Comparison of ENCODE assay signal across 8 cellular contexts in genomic region chr11:57644748-57645715, GRCh38. TPM values are rescaled to one million over a fixed set of nuclear protein-coding genes. Genes with fewer than 3 reads are reported as not detected.
A peak's percentile ranks its signal among the peaks of the same experiment; 100 is the strongest.
DNase-seq lines count a peak whose midpoint lies in the region; ATAC-seq and TF ChIP-seq lines count a peak whose summit lies in the region.

No MANE protein-coding gene starts in this region.

- no peak overlapping the region for H3K27ac Mint-ChIP-seq in CD4-positive, CD25-positive, alpha-beta regulatory T cell
- H3K27ac Mint-ChIP-seq in activated T-helper 2 cell treated with anti-CD3 and anti-CD28 coated beads, Interferon-gamma antibody, Interleukin-2, Interleukin-4, amounts not matched to agents 10 μg/mL and 5 μg/mL and 100 μg/mL, durations not matched to agents 14 hours and 24 hours and 36 hours, result no peak overlapping the region

- no peaks in the 10 kb centered on the region for H3K79me2 ChIP-seq in parathyroid adenoma

- H2AFZ ChIP-seq in parathyroid adenoma, result no peak overlapping the region

- ATAC-seq in CD4-positive, CD25-positive, alpha-beta regulatory T cell (ENCODE audit: low read depth in 2 of 2), result peak; percentile 78 to 79
- peak; percentile 45 for ATAC-seq in GM19395 (IDR thresholded peaks at IDR 0.05; ENCODE audit: unreplicated experiment)
- peak; percentile 79 for ATAC-seq in gastroesophageal sphincter
- ATAC-seq in upper lobe of right lung, result peak; percentile 80

- CTCF ChIA-PET in RWPE1 (lab: Yijun Ruan, JAX), result interaction anchor here (0.5 to 5.5 kb wide), 23 partner anchors 9 to 483 kb away, joined by 3 to 72 read pairs (median 4); partner anchors contain the start of genes CLP1 and UBE2L6

- no peak overlapping the region for H3K4me3 Mint-ChIP-seq in CD4-positive, CD25-positive, alpha-beta regulatory T cell
- H3K4me3 Mint-ChIP-seq in activated T-helper 2 cell treated with anti-CD3 and anti-CD28 coated beads, Interferon-gamma antibody, Interleukin-2, Interleukin-4, amounts not matched to agents 10 μg/mL and 5 μg/mL and 100 μg/mL, durations not matched to agents 14 hours and 24 hours and 36 hours (ENCODE audit: low read depth), result no peak overlapping the region

- H3K4me2 ChIP-seq in parathyroid adenoma (ENCODE audit: low read length), result no peak overlapping the region

- H3K36me3 ChIP-seq in CD4-positive, CD25-positive, alpha-beta regulatory T cell (ENCODE audit: control insufficient read depth, insufficient read depth, low read length), result no peaks in the 10 kb centered on the region
- H3K36me3 ChIP-seq in HUES64 (ENCODE audit: insufficient read depth, low read length), result peaks cover 40% of the 10 kb centered on the region
- H3K36me3 ChIP-seq in gastroesophageal sphincter, result no peaks in the 10 kb centered on the region
- no peaks in the 10 kb centered on the region for H3K36me3 ChIP-seq in parathyroid adenoma (ENCODE audit: control insufficient read depth, insufficient read depth, low read length)
- no peaks in the 10 kb centered on the region for H3K36me3 ChIP-seq in upper lobe of right lung

- DNase-seq in CD4-positive, CD25-positive, alpha-beta regulatory T cell, result peak; percentile 75 to 85 (median 83)
- peak; percentile 75 for DNase-seq in RWPE1 (ENCODE audit: low spot score)
- peak; percentile 75 for DNase-seq in activated T-helper 2 cell treated with anti-CD3 and anti-CD28 coated beads, Interferon-gamma antibody, Interleukin-2, Interleukin-4, amounts not matched to agents 10 μg/mL and 5 μg/mL and 100 μg/mL, durations not matched to agents 14 hours and 24 hours and 36 hours (ENCODE audit: low spot score)
- peak; percentile 87 for DNase-seq in upper lobe of right lung

- no peak overlapping the region for H3K27ac ChIP-seq in CD4-positive, CD25-positive, alpha-beta regulatory T cell (ENCODE audit: insufficient read depth, low read length, poor library complexity, severe bottlenecking)
- H3K27ac ChIP-seq in HUES64 (ENCODE audit: low read depth, low read length) (peak overlapping the region; percentile 70; the same call in 1 of the 2 replicates), RWPE1 (peak overlapping the region; percentile 39), gastroesophageal sphincter (peak overlapping the region in 3 of 4 donors; percentile 49 to 58 (median 52)), parathyroid adenoma (no peak overlapping the region), upper lobe of right lung (peak overlapping the region; percentile 58)

- H3K9ac ChIP-seq in HUES64 (ENCODE audit: low read depth, low read length) (peak overlapping the region; percentile 5; the same call in 1 of the 2 replicates), parathyroid adenoma (no peak overlapping the region)

- peaks cover 0 to 4% (median 0%) of the 10 kb centered on the region in 7 donors for H3K9me3 Mint-ChIP-seq in CD4-positive, CD25-positive, alpha-beta regulatory T cell
- no peaks in the 10 kb centered on the region for H3K9me3 Mint-ChIP-seq in activated T-helper 2 cell treated with anti-CD3 and anti-CD28 coated beads, Interferon-gamma antibody, Interleukin-2, Interleukin-4, amounts not matched to agents 10 μg/mL and 5 μg/mL and 100 μg/mL, durations not matched to agents 14 hours and 24 hours and 36 hours

- 36% methylated on average over 18 of the region's 18 CpGs for WGBS in HUES64
- WGBS in gastroesophageal sphincter (ENCODE audit: low coverage in 1 of 2), 2 donors, result 0 to 18% methylated on average over 8 to 9 of the region's 18 CpGs

- peaks cover 22% of the 10 kb centered on the region for H3K4me1 ChIP-seq in CD4-positive, CD25-positive, alpha-beta regulatory T cell (ENCODE audit: control insufficient read depth, insufficient read depth, low read length, poor library complexity, severe bottlenecking)
- H3K4me1 ChIP-seq in HUES64 (ENCODE audit: insufficient read depth, low read length), result peaks cover 70% of the 10 kb centered on the region
- H3K4me1 ChIP-seq in gastroesophageal sphincter, result peaks cover 0 to 79% (median 48%) of the 10 kb centered on the region in 3 donors
- H3K4me1 ChIP-seq in parathyroid adenoma, result no peaks in the 10 kb centered on the region
- H3K4me1 ChIP-seq in upper lobe of right lung, result peaks cover 49% of the 10 kb centered on the region

- no peaks in the 10 kb centered on the region for H3K36me3 Mint-ChIP-seq in CD4-positive, CD25-positive, alpha-beta regulatory T cell
- H3K36me3 Mint-ChIP-seq in activated T-helper 2 cell treated with anti-CD3 and anti-CD28 coated beads, Interferon-gamma antibody, Interleukin-2, Interleukin-4, amounts not matched to agents 10 μg/mL and 5 μg/mL and 100 μg/mL, durations not matched to agents 14 hours and 24 hours and 36 hours (ENCODE audit: low read depth), result no peaks in the 10 kb centered on the region

- no peak for TF ChIP-seq POLR2A in gastroesophageal sphincter (IDR thresholded peaks at IDR 0.05)

- H3K27me3 Mint-ChIP-seq in CD4-positive, CD25-positive, alpha-beta regulatory T cell, result peaks cover 84% of the 10 kb centered on the region
- peaks cover 46% of the 10 kb centered on the region for H3K27me3 Mint-ChIP-seq in activated T-helper 2 cell treated with anti-CD3 and anti-CD28 coated beads, Interferon-gamma antibody, Interleukin-2, Interleukin-4, amounts not matched to agents 10 μg/mL and 5 μg/mL and 100 μg/mL, durations not matched to agents 14 hours and 24 hours and 36 hours (ENCODE audit: low read depth)

- no peak overlapping the region for H3K4me3 ChIP-seq in CD4-positive, CD25-positive, alpha-beta regulatory T cell (ENCODE audit: low read depth, low read length)
- H3K4me3 ChIP-seq in HUES64 (ENCODE audit: low read length) (no peak overlapping the region), gastroesophageal sphincter (no peak overlapping the region), parathyroid adenoma (ENCODE audit: low read depth, low read length) (no peak overlapping the region), upper lobe of right lung (no peak overlapping the region)

- intact Hi-C loops in activated T-helper 2 cell treated with anti-CD3 and anti-CD28 coated beads, Interferon-gamma antibody, Interleukin-2, Interleukin-4, amounts not matched to agents 10 μg/mL and 5 μg/mL and 100 μg/mL, durations not matched to agents 14 hours and 24 hours and 36 hours (cut with micrococcal nuclease), result loop anchor here (2.0 to 10.0 kb wide), 3 partner anchors 188 to 308 kb away; partner anchors contain the start of genes P2RX3, SLC43A3 and SSRP1
- intact Hi-C loops in upper lobe of right lung (cut with DNase I), result loop anchor here (5.0 kb wide), 1 partner anchor 78 kb away; the partner anchor contains the start of gene UBE2L6

- peaks cover 33% of the 10 kb centered on the region for H3K27me3 ChIP-seq in CD4-positive, CD25-positive, alpha-beta regulatory T cell (ENCODE audit: control insufficient read depth, insufficient read depth, low read length)
- no peaks in the 10 kb centered on the region for H3K27me3 ChIP-seq in HUES64 (ENCODE audit: insufficient read depth, low read length)
- H3K27me3 ChIP-seq in gastroesophageal sphincter, result peaks cover 39% of the 10 kb centered on the region
- no peaks in the 10 kb centered on the region for H3K27me3 ChIP-seq in parathyroid adenoma (ENCODE audit: control insufficient read depth, insufficient read depth, low read length)
- peaks cover 18% of the 10 kb centered on the region for H3K27me3 ChIP-seq in upper lobe of right lung

- H3K9me3 ChIP-seq in CD4-positive, CD25-positive, alpha-beta regulatory T cell (ENCODE audit: control insufficient read depth in 2 of 2, low read length in 2 of 2), result no peaks in the 10 kb centered on the region
- H3K9me3 ChIP-seq in HUES64 (ENCODE audit: insufficient read depth, low read depth, low read length) (no peaks in the 10 kb centered on the region), gastroesophageal sphincter (no peaks in the 10 kb centered on the region), parathyroid adenoma (ENCODE audit: control insufficient read depth, low read length) (no peaks in the 10 kb centered on the region), upper lobe of right lung (no peaks in the 10 kb centered on the region)

- TF ChIP-seq CTCF in RWPE1 (conservative IDR thresholded peaks at IDR 0.05; ENCODE audit: low read depth) (peak; percentile 86), gastroesophageal sphincter (IDR thresholded peaks at IDR 0.05) (peak; percentile 65 to 95 (median 83)), parathyroid adenoma (IDR thresholded peaks at IDR 0.05) (peak; percentile 67), upper lobe of right lung (IDR thresholded peaks at IDR 0.05) (peak; percentile 80)

- TF ChIP-seq EP300 in gastroesophageal sphincter (IDR thresholded peaks at IDR 0.05), result no peak

- POLR2A ChIA-PET in RWPE1 (lab: Yijun Ruan, JAX; ENCODE audit: low non-redundant PET), result interaction anchor here (0.6 kb wide), 1 partner anchor 111 kb away, joined by 3 read pairs; no protein-coding TSS in a partner anchor

- H3K4me1 Mint-ChIP-seq in CD4-positive, CD25-positive, alpha-beta regulatory T cell, result peaks cover 0 to 38% (median 18%) of the 10 kb centered on the region in 4 donors
- H3K4me1 Mint-ChIP-seq in activated T-helper 2 cell treated with anti-CD3 and anti-CD28 coated beads, Interferon-gamma antibody, Interleukin-2, Interleukin-4, amounts not matched to agents 10 μg/mL and 5 μg/mL and 100 μg/mL, durations not matched to agents 14 hours and 24 hours and 36 hours (ENCODE audit: low read depth), result peaks cover 48% of the 10 kb centered on the region

RNA-seq across cellular contexts. Expression of gene YPEL4, which starts 4.7 kb away (rescaled TPM):
- 0.99 TPM for total RNA-seq in CD4-positive, CD25-positive, alpha-beta regulatory T cell
- under 1 TPM in 2 of 4 donors, not detected in 2; 0.13 to 0.41 TPM for polyA plus RNA-seq in CD4-positive, CD25-positive, alpha-beta regulatory T cell
- polyA plus RNA-seq in HUES64 (2013, experiment 1 of 2), result not detected
- polyA plus RNA-seq in HUES64 (2013, experiment 2 of 2), result not detected
- total RNA-seq in activated T-helper 2 cell treated with anti-CD3 and anti-CD28 coated beads, Interferon-gamma antibody, Interleukin-2, Interleukin-4, amounts not matched to agents 10 μg/mL and 5 μg/mL and 100 μg/mL, durations not matched to agents 14 hours and 24 hours and 36 hours, result 0.37 and 0.64 TPM in 2 replicates
- 1 to 10 TPM; 1.2 to 3.3 (median 1.5) TPM for total RNA-seq in gastroesophageal sphincter
- total RNA-seq in upper lobe of right lung, result 6.9 TPM

RNA-seq across cellular contexts. Expression of gene CLP1, which starts 12.5 kb away (rescaled TPM):
- 18.2 TPM for total RNA-seq in CD4-positive, CD25-positive, alpha-beta regulatory T cell
- 10 to 100 TPM; 12.6 to 16.9 (median 13.6) TPM for polyA plus RNA-seq in CD4-positive, CD25-positive, alpha-beta regulatory T cell
- 22.2 TPM for polyA plus RNA-seq in HUES64 (2013, experiment 1 of 2)
- 20.9 TPM for polyA plus RNA-seq in HUES64 (2013, experiment 2 of 2)
- 17.7 and 19.9 TPM in 2 replicates for total RNA-seq in activated T-helper 2 cell treated with anti-CD3 and anti-CD28 coated beads, Interferon-gamma antibody, Interleukin-2, Interleukin-4, amounts not matched to agents 10 μg/mL and 5 μg/mL and 100 μg/mL, durations not matched to agents 14 hours and 24 hours and 36 hours
- 10 to 100 TPM; 11.4 to 21.7 (median 16.6) TPM for total RNA-seq in gastroesophageal sphincter
- total RNA-seq in upper lobe of right lung, result 11.7 TPM

RNA-seq across cellular contexts. Expression of gene ZDHHC5, which starts 22.9 kb away (rescaled TPM):
- 49.8 TPM for total RNA-seq in CD4-positive, CD25-positive, alpha-beta regulatory T cell
- polyA plus RNA-seq in CD4-positive, CD25-positive, alpha-beta regulatory T cell, result 10 to 100 TPM; 32.1 to 38.0 (median 33.9) TPM
- 33.3 TPM for polyA plus RNA-seq in HUES64 (2013, experiment 1 of 2)
- polyA plus RNA-seq in HUES64 (2013, experiment 2 of 2), result 31.4 TPM
- 64.7 and 69.9 TPM in 2 replicates for total RNA-seq in activated T-helper 2 cell treated with anti-CD3 and anti-CD28 coated beads, Interferon-gamma antibody, Interleukin-2, Interleukin-4, amounts not matched to agents 10 μg/mL and 5 μg/mL and 100 μg/mL, durations not matched to agents 14 hours and 24 hours and 36 hours
- 10 to 100 TPM; 34.3 to 52.1 (median 45.8) TPM for total RNA-seq in gastroesophageal sphincter
- 79.8 TPM for total RNA-seq in upper lobe of right lung

RNA-seq across cellular contexts. Expression of gene SERPING1, which starts 47.5 kb away (rescaled TPM):
- total RNA-seq in CD4-positive, CD25-positive, alpha-beta regulatory T cell, result 1.1 TPM
- not detected for polyA plus RNA-seq in CD4-positive, CD25-positive, alpha-beta regulatory T cell
- 52.6 TPM for polyA plus RNA-seq in HUES64 (2013, experiment 1 of 2)
- 71.0 TPM for polyA plus RNA-seq in HUES64 (2013, experiment 2 of 2)
- total RNA-seq in activated T-helper 2 cell treated with anti-CD3 and anti-CD28 coated beads, Interferon-gamma antibody, Interleukin-2, Interleukin-4, amounts not matched to agents 10 μg/mL and 5 μg/mL and 100 μg/mL, durations not matched to agents 14 hours and 24 hours and 36 hours, result not detected in 2 replicates
- total RNA-seq in gastroesophageal sphincter (100 to 1,000 TPM; 237 to 689 (median 443) TPM), upper lobe of right lung (490 TPM)

Comparison
In these comparisons a context has a peak if more than half of its experiments do, and no peak if none do; other contexts are left out.
1. H3K27ac ChIP-seq: peak in HUES64 (single experiment), RWPE1 (single experiment), gastroesophageal sphincter (3 of 4) and upper lobe of right lung (single experiment); none in CD4-positive, CD25-positive, alpha-beta regulatory T cell (single experiment) and parathyroid adenoma (single experiment).
2. Peak in every context shown above with its lines, with median percentiles within 50 percentile points of each other: ATAC-seq, DNase-seq and CTCF ChIP-seq.